12 cellular contexts compared by ENCODE assay signal in the genomic region with DNA sequence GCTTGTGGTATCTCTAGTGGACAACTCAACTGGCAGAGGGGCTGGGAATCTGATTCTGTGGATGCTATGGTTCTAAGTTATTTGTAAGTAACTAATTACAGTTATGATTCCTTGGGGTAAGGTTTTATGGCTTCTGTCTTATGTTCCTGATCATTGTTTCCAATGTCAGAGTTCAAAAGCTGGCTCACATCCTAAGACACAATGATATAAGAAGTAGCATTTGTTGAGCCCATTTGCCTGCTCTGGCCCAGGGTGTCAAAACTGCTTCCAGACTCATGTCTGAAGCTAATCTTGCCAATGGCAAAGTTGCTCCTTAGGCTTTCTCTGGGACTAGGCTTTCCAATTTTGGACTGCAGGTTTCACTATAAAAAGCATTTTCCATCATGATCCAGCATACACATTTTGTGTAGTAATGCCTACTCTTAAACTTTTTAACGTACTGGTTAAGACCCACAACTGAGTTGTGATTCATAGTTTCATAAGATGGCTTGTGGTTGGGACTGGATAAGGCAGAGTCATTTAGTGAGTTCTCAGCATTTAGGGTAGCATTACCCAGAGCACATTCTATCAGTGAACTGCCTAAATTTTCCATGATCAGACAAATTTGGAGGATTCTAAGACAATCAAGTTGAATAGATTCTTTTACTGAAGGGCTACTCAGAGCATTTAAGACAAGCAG. TPM values are rescaled to one million over a fixed set of nuclear protein-coding genes. Genes with fewer than 3 reads are reported as not detected.
DNase-seq lines count a peak whose midpoint lies in the region; ATAC-seq and TF ChIP-seq lines count a peak whose summit lies in the region.
"Had no signal": no experiment of that assay in that cellular context is flagged by ENCODE, and none has a peak within 500 bp of the region (broad histone marks: within the 10 kb centered on the region; RNA-seq: fewer than 3 reads in every experiment).

No MANE protein-coding gene starts in this region.

- DNase-seq in mammary epithelial cell (peak; percentile 55), breast epithelium (ENCODE audit: low spot score in 2 of 2) (no peak), RPMI7951 (ENCODE audit: low read depth) (peak; percentile 19), mucosa of gallbladder (ENCODE audit: low spot score) (no peak), NCI-H2029 (lab: John Stamatoyannopoulos, UW) (no peak)
- DNase-seq in stimulated activated naive CD8-positive, alpha-beta T cell treated with anti-CD3 and anti-CD28 coated beads, Interleukin-15, amount 100 ng/mL, for 72 hours: peak; percentile 29 to 39
- DNase-seq: activated gamma-delta T cell, left colon, NCI-H2227 treated with DMSO at 0.1 percent for 48 hours, T-helper 17 cell had no signal

- H3K27ac Mint-ChIP-seq in stimulated activated naive CD8-positive, alpha-beta T cell treated with anti-CD3 and anti-CD28 coated beads, Interleukin-15, amount 100 ng/mL, for 72 hours: peak overlapping the region in 1 of 2 donors; percentile 42
- H3K27ac Mint-ChIP-seq: T-helper 17 cell had no signal

- H3K79me2 ChIP-seq in mammary epithelial cell (ENCODE audit: insufficient read depth, low read length): no peaks in the 10 kb centered on the region

- WGBS in mammary epithelial cell (ENCODE audit: low coverage, missing lambda C conversion rate): 94% methylated on average over 1 of the region's 1 CpG

- in situ Hi-C loops in mammary epithelial cell (cut with MboI; ENCODE audit: low sequenced_read_pairs in 2 of 2): loop anchor here (25.0 kb wide), 2 partner anchors 287 to 513 kb away; no protein-coding TSS in a partner anchor

- H3K9me3 ChIP-seq in mammary epithelial cell (replicated peaks; ENCODE audit: insufficient read depth, low read length): no peaks in the 10 kb centered on the region
- no peaks in the 10 kb centered on the region for H3K9me3 ChIP-seq in breast epithelium

- H4K20me1 ChIP-seq in mammary epithelial cell (ENCODE audit: insufficient read depth, low read length): no peaks in the 10 kb centered on the region

- H3K27me3 ChIP-seq in mammary epithelial cell (ENCODE audit: insufficient read depth, low read length): no peaks in the 10 kb centered on the region
- H3K27me3 ChIP-seq in breast epithelium: no peaks in the 10 kb centered on the region

- no peak overlapping the region for H3K4me3 ChIP-seq in mammary epithelial cell (replicated peaks in 1 of 3; ENCODE audit: insufficient read depth in 1 of 3, low read depth in 2 of 3, low read length in 3 of 3)
- H3K4me3 ChIP-seq in breast epithelium: no peak overlapping the region

- no TSS peak for BruUV-seq in mammary epithelial cell (replicated peaks; lab: Mats Ljungman, UMichigan)

- peak; percentile 92 for ATAC-seq in HG02610 (IDR thresholded peaks at IDR 0.05; ENCODE audit: unreplicated experiment)
- ATAC-seq in stimulated activated naive CD8-positive, alpha-beta T cell treated with anti-CD3 and anti-CD28 coated beads, Interleukin-15, amount 100 ng/mL, for 72 hours: peak; percentile 95
- no peak for ATAC-seq in GM21367 (IDR thresholded peaks at IDR 0.05; ENCODE audit: unreplicated experiment)
- ATAC-seq: T-helper 17 cell had no signal

- CTCF ChIA-PET in mammary epithelial cell (lab: Charles Lee; ENCODE audit: low non-redundant PET): no interaction called here

- H3K4me1 Mint-ChIP-seq in stimulated activated naive CD8-positive, alpha-beta T cell treated with anti-CD3 and anti-CD28 coated beads, Interleukin-15, amount 100 ng/mL, for 72 hours: peaks cover 48% of the 10 kb centered on the region

- H3K36me3 ChIP-seq in mammary epithelial cell (ENCODE audit: insufficient read depth, low read length) (peaks cover 37% of the 10 kb centered on the region), breast epithelium (no peaks in the 10 kb centered on the region)

- H3K4me3 Mint-ChIP-seq in stimulated activated naive CD8-positive, alpha-beta T cell treated with anti-CD3 and anti-CD28 coated beads, Interleukin-15, amount 100 ng/mL, for 72 hours: peak overlapping the region; percentile 32 to 71
- H3K4me3 Mint-ChIP-seq: T-helper 17 cell had no signal

- H3K4me1 ChIP-seq in mammary epithelial cell (ENCODE audit: insufficient read depth, low read length) (peaks cover 8% of the 10 kb centered on the region), breast epithelium (no peaks in the 10 kb centered on the region)

- intact Hi-C loops in mammary epithelial cell (cut with micrococcal nuclease): no loop called here
- intact Hi-C loops in breast epithelium (cut with DNase I; ENCODE audit: low total_unique reads): no loop called here

- H3K9me3 Mint-ChIP-seq in stimulated activated naive CD8-positive, alpha-beta T cell treated with anti-CD3 and anti-CD28 coated beads, Interleukin-15, amount 100 ng/mL, for 72 hours: no peaks in the 10 kb centered on the region

- H3K27ac ChIP-seq in mammary epithelial cell (ENCODE audit: insufficient read depth, low read depth, low read length) (no peak overlapping the region), breast epithelium (no peak overlapping the region)

- H2AFZ ChIP-seq in mammary epithelial cell (ENCODE audit: low read depth, low read length): no peak overlapping the region

- H3K4me2 ChIP-seq in mammary epithelial cell (ENCODE audit: insufficient read depth, low read depth, low read length): no peak overlapping the region

- no peaks in the 10 kb centered on the region for H3K27me3 Mint-ChIP-seq in stimulated activated naive CD8-positive, alpha-beta T cell treated with anti-CD3 and anti-CD28 coated beads, Interleukin-15, amount 100 ng/mL, for 72 hours
- H3K27me3 Mint-ChIP-seq: T-helper 17 cell had no signal

- dilution Hi-C loops in mammary epithelial cell (cut with HindIII; ENCODE audit: low sequenced_read_pairs): no loop called here

- no peak overlapping the region for H3K9ac ChIP-seq in mammary epithelial cell (ENCODE audit: insufficient read depth, low read length)

- TF ChIP-seq POLR2A in breast epithelium (IDR thresholded peaks at IDR 0.05): no peak

- no peak for TF ChIP-seq CTCF in mammary epithelial cell (conservative IDR thresholded peaks at IDR 0.05 in 1 of 2, IDR thresholded peaks at IDR 0.05 in 1 of 2; ENCODE audit: extremely low read depth in 1 of 2, insufficient read depth in 1 of 2, low read depth in 1 of 2, low read length in 2 of 2)
- no peak for TF ChIP-seq CTCF in breast epithelium (IDR thresholded peaks at IDR 0.05)

RNA-seq across cellular contexts. Expression of gene CCNI, which starts 50.0 kb away (rescaled TPM):
- total RNA-seq in mammary epithelial cell (100 to 1,000 TPM; 177 to 250 TPM), breast epithelium (100 to 1,000 TPM; 267 to 346 (median 271) TPM), mucosa of gallbladder (396 TPM)
- 206 TPM for polyA plus RNA-seq in mammary epithelial cell
- polyA minus RNA-seq in mammary epithelial cell: 499 TPM
- 97.7 and 116 TPM in 2 replicates for total RNA-seq in RPMI7951 (2014; rRNA removed; shearing (Covaris generic))

Comparison
In these comparisons a context has a peak if more than half of its experiments do, and no peak if none do; other contexts are left out.
1. DNase-seq: peak in mammary epithelial cell (single experiment), RPMI7951 (single experiment) and stimulated activated naive CD8-positive, alpha-beta T cell treated with anti-CD3 and anti-CD28 coated beads, Interleukin-15, amount 100 ng/mL, for 72 hours (2 of 2); none in breast epithelium (0 of 2), mucosa of gallbladder (single experiment) and NCI-H2029 (single experiment).